1 cellular context compared by ENCODE assay signal in the genomic region with DNA sequence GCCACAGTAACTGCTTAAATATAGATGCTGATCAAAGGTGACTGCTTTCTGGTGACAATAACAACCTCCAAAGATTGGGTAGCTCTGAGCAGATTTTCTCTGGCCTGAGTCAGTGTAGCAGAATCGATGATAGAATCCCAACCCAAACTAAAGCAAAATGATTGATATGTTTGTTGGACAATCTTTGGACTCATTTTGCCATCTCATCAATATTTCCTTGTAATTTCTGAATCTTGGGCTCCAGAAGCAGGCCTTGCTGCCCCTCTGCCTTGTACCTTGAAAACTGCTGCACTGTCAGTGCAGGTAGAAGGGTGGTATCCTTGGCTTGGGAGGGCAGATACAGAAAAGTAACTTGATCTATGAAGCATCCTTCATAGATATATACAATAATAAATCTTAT.
TF ChIP-seq lines count a peak whose summit lies in the region.

No MANE protein-coding gene starts in this region.

TF ChIP-seq in HepG2, 621 proteins besides CTCF, POLR2A, EP300 and RAD21:
- TF ChIP-seq, protein P1, sequence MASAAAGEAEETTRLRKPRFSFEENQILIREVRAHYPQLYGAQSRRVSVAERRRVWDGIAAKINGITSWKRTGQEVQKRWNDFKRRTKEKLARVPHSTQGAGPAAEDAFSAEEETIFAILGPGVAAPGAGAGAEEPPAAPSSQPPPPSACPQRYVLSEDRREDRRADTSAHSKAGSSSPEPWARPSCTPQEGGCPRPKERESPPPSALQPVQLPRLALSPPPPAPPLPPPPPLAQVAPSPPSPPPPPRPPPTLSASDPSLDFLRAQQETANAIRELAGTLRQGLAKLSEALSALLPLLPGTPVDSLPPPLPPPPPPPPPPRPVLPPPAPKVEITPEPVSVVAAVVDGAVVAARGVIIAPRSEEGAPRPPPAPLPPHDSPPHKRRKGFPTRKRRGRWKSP (CRISPR knock-in tag; IDR thresholded peaks at IDR 0.05) = no peak
- TF ChIP-seq MAFK (conservative IDR thresholded peaks at IDR 0.05 in 1 of 2, IDR thresholded peaks at IDR 0.05 in 1 of 2; ENCODE audit: low read length in 2 of 2) (peak; percentile 74 to 77), MAFF (IDR thresholded peaks at IDR 0.05; ENCODE audit: low read depth, low read length) (peak; percentile 73)
